13 cellular contexts compared by ENCODE assay signal in genomic region chr6:125095501-125096301, GRCh38. TPM values are rescaled to one million over a fixed set of nuclear protein-coding genes. Genes with fewer than 3 reads are reported as not detected.
DNase-seq lines count a peak whose midpoint lies in the region; ATAC-seq and TF ChIP-seq lines count a peak whose summit lies in the region.
"Had no signal": no experiment of that assay in that cellular context is flagged by ENCODE, and none has a peak within 500 bp of the region (broad histone marks: within the 10 kb centered on the region; RNA-seq: fewer than 3 reads in every experiment).

No MANE protein-coding gene starts in this region.

- no peak overlapping the region for H3K9ac ChIP-seq in parathyroid adenoma
- H3K9ac ChIP-seq: BLaER1 treated with 17β-estradiol and CSF1 and Interleukin-3, amounts not matched to agents 10 nM and 100 nM had no signal

- no peak overlapping the region for H3K27ac Mint-ChIP-seq in T-helper 17 cell

- no peaks in the 10 kb centered on the region for H3K27me3 ChIP-seq in parathyroid adenoma (ENCODE audit: control insufficient read depth, insufficient read depth, low read length)
- H3K27me3 ChIP-seq: ascending aorta; BLaER1 treated with 17β-estradiol and CSF1 and Interleukin-3, amounts not matched to agents 10 nM and 100 nM; uterus had no signal

- in situ Hi-C loops in astrocyte of the spinal cord (cut with HindIII; ENCODE audit: low sequenced_read_pairs) = no loop called here

- H3K4me1 Mint-ChIP-seq in T-helper 17 cell = peaks cover 3% of the 10 kb centered on the region

- no peak for TF ChIP-seq CTCF in astrocyte of the spinal cord (IDR thresholded peaks at IDR 0.05; ENCODE audit: low read depth, low read length)
- no peak for TF ChIP-seq CTCF in fibroblast of villous mesenchyme (IDR thresholded peaks at IDR 0.05; ENCODE audit: insufficient read depth, low read depth, low read length)
- TF ChIP-seq CTCF in parathyroid adenoma (IDR thresholded peaks at IDR 0.05) = no peak

- no peaks in the 10 kb centered on the region for H3K79me2 ChIP-seq in parathyroid adenoma

- H2AFZ ChIP-seq in parathyroid adenoma = peak overlapping the region; percentile 46

- H3K36me3 ChIP-seq in parathyroid adenoma (ENCODE audit: control insufficient read depth, insufficient read depth, low read length) = no peaks in the 10 kb centered on the region
- H3K36me3 ChIP-seq: ascending aorta; BLaER1 treated with 17β-estradiol and CSF1 and Interleukin-3, amounts not matched to agents 10 nM and 100 nM; lower lobe of right lung; uterus had no signal

- DNase-seq in EH (ENCODE audit: low read depth) (peak; percentile 85), astrocyte of the spinal cord (ENCODE audit: low read depth, low spot score) (peak; percentile 65), fibroblast of villous mesenchyme (ENCODE audit: low read depth) (peak; percentile 63), UCSD-AML1 (lab: John Stamatoyannopoulos, UW; ENCODE audit: unreplicated experiment) (no peak), NCI-H2029 treated with DMSO at 0.1 percent for 48 hours (lab: John Stamatoyannopoulos, UW) (no peak), T-helper 17 cell (no peak)
- DNase-seq: lower lobe of right lung, uterus had no signal

- peak overlapping the region; percentile 40 for H3K27ac ChIP-seq in parathyroid adenoma
- H3K27ac ChIP-seq: BLaER1 treated with 17β-estradiol and CSF1 and Interleukin-3, amounts not matched to agents 10 nM and 100 nM; lower lobe of right lung; uterus had no signal

- no peak overlapping the region for H3K4me3 Mint-ChIP-seq in T-helper 17 cell

- H3K36me3 Mint-ChIP-seq in T-helper 17 cell (ENCODE audit: low read depth) = peaks cover 2% of the 10 kb centered on the region

- H3K9me3 ChIP-seq in parathyroid adenoma (ENCODE audit: control insufficient read depth, low read length) (no peaks in the 10 kb centered on the region), T-helper 17 cell (ENCODE audit: control insufficient read depth, low read length, poor library complexity, severe bottlenecking) (no peaks in the 10 kb centered on the region)
- H3K9me3 ChIP-seq: ascending aorta; BLaER1 treated with 17β-estradiol and CSF1 and Interleukin-3, amounts not matched to agents 10 nM and 100 nM; lower lobe of right lung; uterus had no signal

- H3K27me3 Mint-ChIP-seq in T-helper 17 cell = peaks cover 5% of the 10 kb centered on the region

- no peaks in the 10 kb centered on the region for H3K4me1 ChIP-seq in parathyroid adenoma
- H3K4me1 ChIP-seq: uterus had no signal

- ATAC-seq in GM18868 (IDR thresholded peaks at IDR 0.05; ENCODE audit: unreplicated experiment) = no peak
- no peak for ATAC-seq in T-helper 17 cell
- ATAC-seq: lower lobe of right lung, sciatic nerve had no signal

- H3K4me3 ChIP-seq in astrocyte of the spinal cord (ENCODE audit: low read depth, low read length) (no peak overlapping the region), fibroblast of villous mesenchyme (ENCODE audit: low read depth, low read length) (no peak overlapping the region), parathyroid adenoma (ENCODE audit: low read depth, low read length) (no peak overlapping the region)
- H3K4me3 ChIP-seq: ascending aorta; BLaER1 treated with 17β-estradiol and CSF1 and Interleukin-3, amounts not matched to agents 10 nM and 100 nM; lower lobe of right lung; uterus had no signal

- peak overlapping the region; percentile 16 for H3K4me2 ChIP-seq in parathyroid adenoma (ENCODE audit: low read length)
- H3K4me2 ChIP-seq: BLaER1 treated with 17β-estradiol and CSF1 and Interleukin-3, amounts not matched to agents 10 nM and 100 nM had no signal

RNA-seq across cellular contexts. Expression of gene TPD52L1, which starts 57.9 kb away (rescaled TPM):
- total RNA-seq in fibroblast of villous mesenchyme = 9.7 and 9.9 TPM in 2 replicates
- total RNA-seq in T-helper 17 cell = not detected

Comparison
In these comparisons a context has a peak if more than half of its experiments do, and no peak if none do; other contexts are left out.
1. DNase-seq: peak in EH (single experiment), astrocyte of the spinal cord (single experiment) and fibroblast of villous mesenchyme (single experiment); none in UCSD-AML1 (single experiment), NCI-H2029 treated with DMSO at 0.1 percent for 48 hours (single experiment) and T-helper 17 cell (0 of 3).
2. RNA of gene TPD52L1, which starts 57.9 kb away (total RNA-seq): 9.7 to 9.9 TPM in fibroblast of villous mesenchyme; not detected in T-helper 17 cell; every median in the first group is over 10 times any median in the second.